In genomic region chr10:71710519-71710918, GRCh38 we compare ENCODE assay signal across 14 cellular contexts. TPM values are rescaled to one million over a fixed set of nuclear protein-coding genes. Genes with fewer than 3 reads are reported as not detected.
"Had no signal": no experiment of that assay in that cellular context is flagged by ENCODE, and none has a peak within 500 bp of the region (broad histone marks: within the 10 kb centered on the region; RNA-seq: fewer than 3 reads in every experiment).

No MANE protein-coding gene starts in this region.

- H3K4me3 ChIP-seq: hepatocyte, lung, tibial artery, uterus had no signal

- H3K36me3 ChIP-seq: tibial artery, uterus had no signal

- ATAC-seq: SK-N-SH treated with all-trans-retinoic acid at 6 μM for 48 hours had no signal

- H3K9me3 ChIP-seq: tibial artery, uterus had no signal

- H3K27ac ChIP-seq: hepatocyte, tibial artery, uterus had no signal

- H3K9me3 Mint-ChIP-seq: mesothelial cell of epicardium had no signal

- DNase-seq: activated CD4-positive, alpha-beta T cell treated with anti-CD3 and anti-CD28 coated beads, Interleukin-2, amount 50 U/mL, for 48 hours; activated effector memory CD4-positive, alpha-beta T cell treated with anti-CD3 and anti-CD28 coated beads, Interleukin-2, amount 50 U/mL, for 16 hours; activated T-cell treated with anti-CD3 and anti-CD28 coated beads, Interleukin-2, amount 50 U/mL, for 48 hours; islet precursor cell; stimulated activated CD4-positive, alpha-beta T cell treated with anti-CD3 and anti-CD28 coated beads, Interleukin-1b, Interleukin-23, amount 100 ng/mL, for 48 hours; tibial artery; uterus had no signal

- H3K4me3 Mint-ChIP-seq: mesothelial cell of epicardium had no signal

- H3K27ac Mint-ChIP-seq: mesothelial cell of epicardium had no signal

- H3K27me3 ChIP-seq: hepatocyte, tibial artery, uterus had no signal

- H3K36me3 Mint-ChIP-seq: mesothelial cell of epicardium had no signal

RNA-seq across cellular contexts. Expression of gene C10orf105, which starts 9.1 kb away (rescaled TPM):
- total RNA-seq: astrocyte, bronchial epithelial cell, hepatocyte, renal cortical epithelial cell had no signal
